27 cellular contexts compared by ENCODE assay signal in genomic region chr4:136967069-136967468, GRCh38.
"Had no signal": no experiment of that assay in that cellular context is flagged by ENCODE, and none has a peak within 500 bp of the region (broad histone marks: within the 10 kb centered on the region; RNA-seq: fewer than 3 reads in every experiment).

No MANE protein-coding gene starts in this region.

- H3K36me3 Mint-ChIP-seq: immature natural killer cell; naive thymus-derived CD4-positive, alpha-beta T cell; natural killer cell treated with Interleukin-12 subunit alpha and Interleukin-12 subunit beta and Interleukin-15 and Interleukin-18, amount 100 ng/mL, for 72 hours; stimulated activated memory B cell treated with anti-CD40 and anti-IgM and Interleukin-4, amounts not matched to agents 10 μg/mL and 1 μg/mL and 100 μg/mL, for 72 hours had no signal

- H3K4me1 ChIP-seq: left ventricle myocardium inferior, right atrium auricular region, right lobe of liver, stomach, testis, thyroid gland, transverse colon, upper lobe of left lung, vagina had no signal

- H3K27ac ChIP-seq: left ventricle myocardium inferior, ovary, right atrium auricular region, right lobe of liver, stomach, testis, thyroid gland, transverse colon, upper lobe of left lung, vagina had no signal

- H3K4me2 ChIP-seq: smooth muscle cell had no signal

- H3K27me3 ChIP-seq: ovary, right atrium auricular region, right lobe of liver, stomach, testis, thyroid gland, transverse colon, upper lobe of left lung, vagina had no signal

- H3K4me3 ChIP-seq: left ventricle myocardium inferior, lung, ovary, right atrium auricular region, right lobe of liver, smooth muscle cell, stomach, testis, thyroid gland, transverse colon, upper lobe of left lung, vagina had no signal

- H3K27ac Mint-ChIP-seq: immature natural killer cell; mesothelial cell of epicardium; naive thymus-derived CD4-positive, alpha-beta T cell; natural killer cell treated with Interleukin-12 subunit alpha and Interleukin-12 subunit beta and Interleukin-15 and Interleukin-18, amount 100 ng/mL, for 72 hours; progenitor cell of endocrine pancreas; stimulated activated memory B cell treated with anti-CD40 and anti-IgM and Interleukin-4, amounts not matched to agents 10 μg/mL and 1 μg/mL and 100 μg/mL, for 72 hours had no signal

- H3K27me3 Mint-ChIP-seq: naive thymus-derived CD4-positive, alpha-beta T cell; natural killer cell treated with Interleukin-12 subunit alpha and Interleukin-12 subunit beta and Interleukin-15 and Interleukin-18, amount 100 ng/mL, for 72 hours; progenitor cell of endocrine pancreas; stimulated activated memory B cell treated with anti-CD40 and anti-IgM and Interleukin-4, amounts not matched to agents 10 μg/mL and 1 μg/mL and 100 μg/mL, for 72 hours had no signal

- DNase-seq: hypothalamus; immature natural killer cell; kidney; left colon; left ventricle myocardium inferior; mesendoderm; naive thymus-derived CD4-positive, alpha-beta T cell; ovary; right lobe of liver; stimulated activated CD4-positive, alpha-beta T cell treated with anti-CD3 and anti-CD28 coated beads, Interleukin-1b, Interleukin-23, amount 100 ng/mL, for 48 hours; stimulated activated CD4-positive, alpha-beta T cell treated with anti-CD3 and anti-CD28 coated beads, Interleukin-2, amount 100 ng/mL, for 48 hours; stimulated activated CD4-positive, alpha-beta T cell treated with anti-CD3 and anti-CD28 coated beads, Interleukin-4, amount 100 ng/mL, for 4 hours; stimulated activated CD8-positive, alpha-beta memory T cell treated with anti-CD3 and anti-CD28 coated beads, Interleukin-4, amount 100 ng/mL, for 48 hours; stimulated activated naive CD8-positive, alpha-beta T cell treated with anti-CD3 and anti-CD28 coated beads, Interleukin-15, Interleukin-2, amounts not matched to agents 100 U/mL and 50 U/mL, for 24 hours; stomach; testis; thyroid gland; transverse colon; upper lobe of left lung had no signal

- H3K4me3 Mint-ChIP-seq: immature natural killer cell; mesothelial cell of epicardium; naive thymus-derived CD4-positive, alpha-beta T cell; natural killer cell treated with Interleukin-12 subunit alpha and Interleukin-12 subunit beta and Interleukin-15 and Interleukin-18, amount 100 ng/mL, for 72 hours; stimulated activated memory B cell treated with anti-CD40 and anti-IgM and Interleukin-4, amounts not matched to agents 10 μg/mL and 1 μg/mL and 100 μg/mL, for 72 hours had no signal

- H3K9me3 ChIP-seq: left ventricle myocardium inferior, ovary, right atrium auricular region, right lobe of liver, stomach, testis, thyroid gland, transverse colon, upper lobe of left lung, vagina had no signal

- ATAC-seq: left colon; naive thymus-derived CD4-positive, alpha-beta T cell; natural killer cell treated with Interleukin-12 subunit alpha and Interleukin-12 subunit beta and Interleukin-15 and Interleukin-18, amount 100 ng/mL, for 72 hours; right lobe of liver; stimulated activated memory B cell treated with anti-CD40 and anti-IgM and Interleukin-4, amounts not matched to agents 10 μg/mL and 1 μg/mL and 100 μg/mL, for 72 hours; stimulated activated naive CD8-positive, alpha-beta T cell treated with anti-CD3 and anti-CD28 coated beads, Interleukin-15, Interleukin-2, amounts not matched to agents 100 U/mL and 50 U/mL, for 24 hours had no signal

- H3K4me1 Mint-ChIP-seq: immature natural killer cell; naive thymus-derived CD4-positive, alpha-beta T cell; stimulated activated memory B cell treated with anti-CD40 and anti-IgM and Interleukin-4, amounts not matched to agents 10 μg/mL and 1 μg/mL and 100 μg/mL, for 72 hours had no signal

- H3K36me3 ChIP-seq: left ventricle myocardium inferior, ovary, right atrium auricular region, right lobe of liver, stomach, thyroid gland, transverse colon, upper lobe of left lung, vagina had no signal
